Comparison of ENCODE assay signal across 8 cellular contexts in genomic region chr5:127229185-127229889, GRCh38.
DNase-seq lines count a peak whose midpoint lies in the region; ATAC-seq and TF ChIP-seq lines count a peak whose summit lies in the region.

No MANE protein-coding gene starts in this region.

- H3K18ac ChIP-seq in mesendoderm (ENCODE audit: low read length) = no peak overlapping the region

- H3K4me2 ChIP-seq in GM23338 (peak overlapping the region; percentile 97), mesendoderm (ENCODE audit: low read length) (peak overlapping the region; percentile 43)

- peak; percentile 91 for ATAC-seq in GM23338
- peak; percentile 83 for ATAC-seq in activated CD8-positive, alpha-beta T cell treated with anti-CD3 and anti-CD28 coated beads, Interleukin-2, amount 10 ng/mL, durations not matched to agents 7 days and 5 days

- H3K23ac ChIP-seq in mesendoderm (ENCODE audit: low read length) = no peak overlapping the region

- H2BK120ac ChIP-seq in mesendoderm (ENCODE audit: low read depth, low read length) = no peak overlapping the region

- no peak overlapping the region for H2BK15ac ChIP-seq in mesendoderm (replicated peaks; ENCODE audit: low read depth)

- H4K8ac ChIP-seq in mesendoderm (ENCODE audit: low read depth, low read length) = no peak overlapping the region

- DNase-seq in GM23338 (ENCODE audit: low spot score) (peak; percentile 72), NB4 (ENCODE audit: low read depth) (peak; percentile 80), mesendoderm (peak; percentile 57), LoVo (ENCODE audit: low spot score) (no peak)
- DNase-seq in activated CD8-positive, alpha-beta T cell treated with anti-CD3 and anti-CD28 coated beads, Interleukin-2, amount 10 ng/mL, durations not matched to agents 7 days and 5 days = peak; percentile 70
- peak; percentile 14 for DNase-seq in stimulated activated CD8-positive, alpha-beta memory T cell treated with anti-CD3 and anti-CD28 coated beads, Interleukin-15, amount 100 ng/mL, for 24 hours (ENCODE audit: low read depth)

- H3K27me3 Mint-ChIP-seq in GM23338 (ENCODE audit: insufficient read depth, low read depth, poor library complexity) = peaks cover 15% of the 10 kb centered on the region
- H3K27me3 Mint-ChIP-seq in activated CD8-positive, alpha-beta T cell treated with anti-CD3 and anti-CD28 coated beads, Interleukin-2, amount 10 ng/mL, durations not matched to agents 7 days and 5 days (ENCODE audit: low read depth) = peaks cover 5% of the 10 kb centered on the region

- peak overlapping the region; percentile 81 for H3K56ac ChIP-seq in mesendoderm (ENCODE audit: low read length)

- peak overlapping the region; percentile 74 for H3K4me3 ChIP-seq in GM23338
- peak overlapping the region; percentile 56 for H3K4me3 ChIP-seq in NB4 (ENCODE audit: low read depth, low read length)
- peak overlapping the region; percentile 48 for H3K4me3 ChIP-seq in endocrine pancreas (ENCODE audit: control insufficient read depth, insufficient read depth, low read length)
- peak overlapping the region; percentile 30 for H3K4me3 ChIP-seq in mesendoderm (ENCODE audit: low read length)

- H3K79me2 ChIP-seq in GM23338 (replicated peaks; ENCODE audit: insufficient read depth) (no peaks in the 10 kb centered on the region), mesendoderm (ENCODE audit: control insufficient read depth, insufficient read depth, low read length) (no peaks in the 10 kb centered on the region)

- no peak overlapping the region for H3K27ac ChIP-seq in GM23338 (ENCODE audit: low read depth)
- no peak overlapping the region for H3K27ac ChIP-seq in mesendoderm (ENCODE audit: low read depth, low read length)

- no peak overlapping the region for H2BK5ac ChIP-seq in mesendoderm (ENCODE audit: low read length)

- CTCF ChIA-PET in activated CD8-positive, alpha-beta T cell treated with anti-CD3 and anti-CD28 coated beads, Interleukin-2, amount 10 ng/mL, durations not matched to agents 7 days and 5 days (lab: Charles Lee) = interaction anchor here (1.1 kb wide), 1 partner anchor 25 kb away, joined by 3 read pairs; no protein-coding TSS in a partner anchor

- H3K36me3 Mint-ChIP-seq in GM23338 (ENCODE audit: low read depth) = peaks cover 3% of the 10 kb centered on the region; the same call in 1 of the 3 replicates
- no peaks in the 10 kb centered on the region for H3K36me3 Mint-ChIP-seq in activated CD8-positive, alpha-beta T cell treated with anti-CD3 and anti-CD28 coated beads, Interleukin-2, amount 10 ng/mL, durations not matched to agents 7 days and 5 days (ENCODE audit: low read depth)

- H3K36me3 ChIP-seq in GM23338 (ENCODE audit: insufficient read depth) (no peaks in the 10 kb centered on the region), endocrine pancreas (ENCODE audit: control insufficient read depth, insufficient read depth, low read length) (no peaks in the 10 kb centered on the region), mesendoderm (ENCODE audit: control insufficient read depth, insufficient read depth, low read length) (no peaks in the 10 kb centered on the region)

- POLR2A ChIA-PET in activated CD8-positive, alpha-beta T cell treated with anti-CD3 and anti-CD28 coated beads, Interleukin-2, amount 10 ng/mL, durations not matched to agents 7 days and 5 days (lab: Charles Lee) = interaction anchor here (1.0 to 1.3 kb wide), 2 partner anchors 376 to 451 kb away, joined by 3 to 4 read pairs; no protein-coding TSS in a partner anchor

- WGBS in mesendoderm (ENCODE audit: extremely low coverage, insufficient coverage, low lambda C conversion rate) = no CpG with 5 or more reads among the region's 61 CpGs

- no peak overlapping the region for H2AK5ac ChIP-seq in mesendoderm (ENCODE audit: low read length)

- H3K27me3 ChIP-seq in GM23338 (ENCODE audit: insufficient read depth) = peaks cover 30% of the 10 kb centered on the region
- H3K27me3 ChIP-seq in endocrine pancreas (ENCODE audit: control insufficient read depth, insufficient read depth, low read length) = no peaks in the 10 kb centered on the region
- no peaks in the 10 kb centered on the region for H3K27me3 ChIP-seq in mesendoderm (ENCODE audit: insufficient read depth, low read length, poor library complexity)

- H3K9ac ChIP-seq in endocrine pancreas (ENCODE audit: control insufficient read depth, insufficient read depth, low read length) = peak overlapping the region; percentile 61
- H3K9ac ChIP-seq in mesendoderm (ENCODE audit: low read length) = peak overlapping the region; percentile 68

- H4K5ac ChIP-seq in mesendoderm (ENCODE audit: low read length) = no peak overlapping the region

- H3K4ac ChIP-seq in mesendoderm (ENCODE audit: low read depth, low read length) = no peak overlapping the region

- H3K9me3 ChIP-seq in endocrine pancreas (ENCODE audit: control insufficient read depth, low read length) = no peaks in the 10 kb centered on the region

- H4K20me1 ChIP-seq in GM23338 (replicated peaks; ENCODE audit: insufficient read depth) = no peaks in the 10 kb centered on the region

- no peaks in the 10 kb centered on the region; the same call in 2 of the 3 replicates for H3K9me3 Mint-ChIP-seq in GM23338
- no peaks in the 10 kb centered on the region for H3K9me3 Mint-ChIP-seq in activated CD8-positive, alpha-beta T cell treated with anti-CD3 and anti-CD28 coated beads, Interleukin-2, amount 10 ng/mL, durations not matched to agents 7 days and 5 days (ENCODE audit: insufficient read depth)

- peak; percentile 39 for TF ChIP-seq POLR2A in NB4 (IDR thresholded peaks at IDR 0.05; ENCODE audit: extremely low read depth, insufficient read length)

- no peaks in the 10 kb centered on the region for H3K79me1 ChIP-seq in mesendoderm (ENCODE audit: low read length)

- no peak overlapping the region for H3K27ac Mint-ChIP-seq in GM23338
- peak overlapping the region; percentile 81 for H3K27ac Mint-ChIP-seq in activated CD8-positive, alpha-beta T cell treated with anti-CD3 and anti-CD28 coated beads, Interleukin-2, amount 10 ng/mL, durations not matched to agents 7 days and 5 days

- H3K4me1 ChIP-seq in GM23338 (ENCODE audit: insufficient read depth) (peaks cover 13% of the 10 kb centered on the region; the same call in 1 of the 2 replicates), endocrine pancreas (ENCODE audit: control insufficient read depth, insufficient read depth, low read length) (no peaks in the 10 kb centered on the region), mesendoderm (ENCODE audit: control insufficient read depth, low read depth, low read length) (no peaks in the 10 kb centered on the region)

- peak overlapping the region; percentile 100 for H2AFZ ChIP-seq in GM23338

- peaks cover 14% of the 10 kb centered on the region for H3K4me1 Mint-ChIP-seq in GM23338
- H3K4me1 Mint-ChIP-seq in activated CD8-positive, alpha-beta T cell treated with anti-CD3 and anti-CD28 coated beads, Interleukin-2, amount 10 ng/mL, durations not matched to agents 7 days and 5 days (ENCODE audit: low read depth) = peaks cover 16% of the 10 kb centered on the region

- TF ChIP-seq CTCF in GM12872 (IDR thresholded peaks at IDR 0.05; ENCODE audit: insufficient read depth, low read depth, low read length) = 0 out of 3 replicates have a peak, but pooled peaks have one; percentile 25
- 0 out of 4 replicates have a peak, but pooled peaks of 1 of the 2 experiments have one; percentile 14 for TF ChIP-seq CTCF in GM23338 (conservative IDR thresholded peaks at IDR 0.05; ENCODE audit: low read depth in 2 of 2)
- TF ChIP-seq CTCF in NB4 (IDR thresholded peaks at IDR 0.05; ENCODE audit: low read depth, low read length) = no peak

- peak overlapping the region; percentile 71 for H3K4me3 Mint-ChIP-seq in GM23338
- H3K4me3 Mint-ChIP-seq in activated CD8-positive, alpha-beta T cell treated with anti-CD3 and anti-CD28 coated beads, Interleukin-2, amount 10 ng/mL, durations not matched to agents 7 days and 5 days = peak overlapping the region; percentile 61

- H3K9me2 ChIP-seq in GM23338 (ENCODE audit: insufficient read depth) = no peaks in the 10 kb centered on the region

- no peaks in the 10 kb centered on the region for H3F3A ChIP-seq in GM23338 (replicated peaks; ENCODE audit: low read depth)

TF ChIP-seq in GM23338, 12 proteins besides CTCF, POLR2A, EP300 and RAD21:
- TF ChIP-seq EZH2phosphoT487 (IDR thresholded peaks at IDR 0.05; ENCODE audit: unreplicated experiment) = no peak
- TF ChIP-seq POLR2AphosphoS5 (IDR thresholded peaks at IDR 0.05; ENCODE audit: low read depth) = peak; percentile 58
